Comparison of ENCODE assay signal across 13 cellular contexts in the genomic region with DNA sequence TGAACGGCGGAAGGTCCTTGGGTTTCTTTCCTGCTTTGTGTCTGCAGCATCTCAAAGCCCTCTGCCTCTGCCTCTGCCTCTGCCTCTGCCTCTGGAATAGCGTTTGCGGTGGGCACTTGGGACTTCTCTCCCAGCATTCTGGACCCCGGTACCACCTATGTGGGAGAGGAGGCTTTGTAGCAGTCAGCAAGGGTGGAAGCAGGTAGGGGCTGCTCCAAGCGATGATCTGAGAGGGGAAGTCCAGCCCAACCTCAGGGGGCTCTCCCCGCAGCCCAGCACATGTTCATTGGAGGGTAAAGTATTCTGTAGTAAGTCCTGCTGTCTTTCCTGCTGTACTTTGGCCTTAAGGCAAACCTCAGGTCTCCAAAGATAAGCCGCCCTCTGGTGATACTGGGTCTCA.
A peak's percentile ranks its signal among the peaks of the same experiment; 100 is the strongest.
DNase-seq lines count a peak whose midpoint lies in the region; ATAC-seq and TF ChIP-seq lines count a peak whose summit lies in the region.
"Had no signal": no experiment of that assay in that cellular context is flagged by ENCODE, and none has a peak within 500 bp of the region (broad histone marks: within the 10 kb centered on the region; RNA-seq: fewer than 3 reads in every experiment).

No MANE protein-coding gene starts in this region.

- intact Hi-C loops in sciatic nerve (cut with DNase I) = no loop called here

- peak; percentile 30 for DNase-seq in GM10248 (ENCODE audit: extremely low spot score)
- DNase-seq in sciatic nerve (ENCODE audit: low spot score) = peak; percentile 47
- no peak for DNase-seq in NCI-H2196 (lab: John Stamatoyannopoulos, UW; ENCODE audit: unreplicated experiment)
- no peak for DNase-seq in AML-193 (lab: John Stamatoyannopoulos, UW)
- DNase-seq: 8988T; Calu3; CD4-positive, alpha-beta T cell; DMS 273 treated with DMSO at 0.1 percent for 48 hours; GOT3 had no signal

- POLR2A ChIA-PET in GM10248 (lab: Yijun Ruan, JAX) = no interaction called here

- ATAC-seq in GM18868 (IDR thresholded peaks at IDR 0.05; ENCODE audit: unreplicated experiment) (peak; percentile 69), HG03571 (IDR thresholded peaks at IDR 0.05; ENCODE audit: unreplicated experiment) (peak; percentile 87), sciatic nerve (no peak), HG03521 (IDR thresholded peaks at IDR 0.05; ENCODE audit: unreplicated experiment) (no peak)
- ATAC-seq: K562 had no signal

- TF ChIP-seq CTCF in GM10248 (IDR thresholded peaks at IDR 0.05; ENCODE audit: control extremely low read depth, extremely low read depth, low read depth, missing control alignments) = no peak

- CTCF ChIA-PET in GM10248 (lab: Yijun Ruan, JAX) = no interaction called here

Comparison
In these comparisons a context has a peak if more than half of its experiments do, and no peak if none do; other contexts are left out.
1. DNase-seq: peak in GM10248 (single experiment) and sciatic nerve (single experiment); none in NCI-H2196 (single experiment) and AML-193 (0 of 2).
2. ATAC-seq: peak in GM18868 (single experiment) and HG03571 (single experiment); none in sciatic nerve (single experiment) and HG03521 (single experiment).